In the genomic region with DNA sequence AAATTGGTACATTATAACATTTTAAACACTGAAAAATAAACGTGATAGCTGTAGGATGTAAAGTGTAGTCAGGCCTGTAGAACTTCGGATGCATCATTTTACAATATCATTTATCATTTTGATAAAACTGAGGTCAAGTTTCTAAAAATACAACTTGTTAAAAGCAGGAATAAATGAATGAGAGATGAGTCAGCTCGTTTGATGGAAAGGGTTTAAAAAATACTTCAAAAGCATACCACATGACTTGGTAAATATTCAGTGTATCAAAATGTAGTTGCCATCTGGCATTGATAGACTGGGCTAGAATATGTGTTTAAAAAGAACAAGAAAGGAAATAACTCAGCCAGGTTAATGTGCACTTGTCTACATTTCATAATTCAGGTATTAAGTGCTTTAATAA, we compare ENCODE assay signal across 1 cellular context.
TF ChIP-seq lines count a peak whose summit lies in the region.

No MANE protein-coding gene starts in this region.

TF ChIP-seq in WTC11, 78 proteins besides CTCF, POLR2A, EP300 and RAD21 (continued from another document):
- TF ChIP-seq, protein P1, sequence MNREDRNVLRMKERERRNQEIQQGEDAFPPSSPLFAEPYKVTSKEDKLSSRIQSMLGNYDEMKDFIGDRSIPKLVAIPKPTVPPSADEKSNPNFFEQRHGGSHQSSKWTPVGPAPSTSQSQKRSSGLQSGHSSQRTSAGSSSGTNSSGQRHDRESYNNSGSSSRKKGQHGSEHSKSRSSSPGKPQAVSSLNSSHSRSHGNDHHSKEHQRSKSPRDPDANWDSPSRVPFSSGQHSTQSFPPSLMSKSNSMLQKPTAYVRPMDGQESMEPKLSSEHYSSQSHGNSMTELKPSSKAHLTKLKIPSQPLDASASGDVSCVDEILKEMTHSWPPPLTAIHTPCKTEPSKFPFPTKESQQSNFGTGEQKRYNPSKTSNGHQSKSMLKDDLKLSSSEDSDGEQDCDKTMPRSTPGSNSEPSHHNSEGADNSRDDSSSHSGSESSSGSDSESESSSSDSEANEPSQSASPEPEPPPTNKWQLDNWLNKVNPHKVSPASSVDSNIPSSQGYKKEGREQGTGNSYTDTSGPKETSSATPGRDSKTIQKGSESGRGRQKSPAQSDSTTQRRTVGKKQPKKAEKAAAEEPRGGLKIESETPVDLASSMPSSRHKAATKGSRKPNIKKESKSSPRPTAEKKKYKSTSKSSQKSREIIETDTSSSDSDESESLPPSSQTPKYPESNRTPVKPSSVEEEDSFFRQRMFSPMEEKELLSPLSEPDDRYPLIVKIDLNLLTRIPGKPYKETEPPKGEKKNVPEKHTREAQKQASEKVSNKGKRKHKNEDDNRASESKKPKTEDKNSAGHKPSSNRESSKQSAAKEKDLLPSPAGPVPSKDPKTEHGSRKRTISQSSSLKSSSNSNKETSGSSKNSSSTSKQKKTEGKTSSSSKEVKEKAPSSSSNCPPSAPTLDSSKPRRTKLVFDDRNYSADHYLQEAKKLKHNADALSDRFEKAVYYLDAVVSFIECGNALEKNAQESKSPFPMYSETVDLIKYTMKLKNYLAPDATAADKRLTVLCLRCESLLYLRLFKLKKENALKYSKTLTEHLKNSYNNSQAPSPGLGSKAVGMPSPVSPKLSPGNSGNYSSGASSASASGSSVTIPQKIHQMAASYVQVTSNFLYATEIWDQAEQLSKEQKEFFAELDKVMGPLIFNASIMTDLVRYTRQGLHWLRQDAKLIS (CRISPR knock-in tag; IDR thresholded peaks at IDR 0.05; ENCODE audit: borderline replicate concordance): no peak
- TF ChIP-seq FOXP1 (CRISPR knock-in tag; IDR thresholded peaks at IDR 0.05; ENCODE audit: borderline replicate concordance) (no peak), NFYB (CRISPR knock-in tag; conservative IDR thresholded peaks at IDR 0.05; ENCODE audit: low read depth) (no peak), PRRX2 (CRISPR knock-in tag; IDR thresholded peaks at IDR 0.05) (no peak), MYBL2 (CRISPR knock-in tag; IDR thresholded peaks at IDR 0.05) (no peak), JUN (CRISPR knock-in tag; IDR thresholded peaks at IDR 0.05) (no peak), SMAD4 (CRISPR knock-in tag; IDR thresholded peaks at IDR 0.05) (no peak), EMX1 (CRISPR knock-in tag; IDR thresholded peaks at IDR 0.05) (no peak), TEAD1 (CRISPR knock-in tag; IDR thresholded peaks at IDR 0.05) (no peak)
- TF ChIP-seq, protein P2, sequence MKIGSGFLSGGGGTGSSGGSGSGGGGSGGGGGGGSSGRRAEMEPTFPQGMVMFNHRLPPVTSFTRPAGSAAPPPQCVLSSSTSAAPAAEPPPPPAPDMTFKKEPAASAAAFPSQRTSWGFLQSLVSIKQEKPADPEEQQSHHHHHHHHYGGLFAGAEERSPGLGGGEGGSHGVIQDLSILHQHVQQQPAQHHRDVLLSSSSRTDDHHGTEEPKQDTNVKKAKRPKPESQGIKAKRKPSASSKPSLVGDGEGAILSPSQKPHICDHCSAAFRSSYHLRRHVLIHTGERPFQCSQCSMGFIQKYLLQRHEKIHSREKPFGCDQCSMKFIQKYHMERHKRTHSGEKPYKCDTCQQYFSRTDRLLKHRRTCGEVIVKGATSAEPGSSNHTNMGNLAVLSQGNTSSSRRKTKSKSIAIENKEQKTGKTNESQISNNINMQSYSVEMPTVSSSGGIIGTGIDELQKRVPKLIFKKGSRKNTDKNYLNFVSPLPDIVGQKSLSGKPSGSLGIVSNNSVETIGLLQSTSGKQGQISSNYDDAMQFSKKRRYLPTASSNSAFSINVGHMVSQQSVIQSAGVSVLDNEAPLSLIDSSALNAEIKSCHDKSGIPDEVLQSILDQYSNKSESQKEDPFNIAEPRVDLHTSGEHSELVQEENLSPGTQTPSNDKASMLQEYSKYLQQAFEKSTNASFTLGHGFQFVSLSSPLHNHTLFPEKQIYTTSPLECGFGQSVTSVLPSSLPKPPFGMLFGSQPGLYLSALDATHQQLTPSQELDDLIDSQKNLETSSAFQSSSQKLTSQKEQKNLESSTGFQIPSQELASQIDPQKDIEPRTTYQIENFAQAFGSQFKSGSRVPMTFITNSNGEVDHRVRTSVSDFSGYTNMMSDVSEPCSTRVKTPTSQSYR (CRISPR knock-in tag; IDR thresholded peaks at IDR 0.05): no peak
- TF ChIP-seq, protein P3, sequence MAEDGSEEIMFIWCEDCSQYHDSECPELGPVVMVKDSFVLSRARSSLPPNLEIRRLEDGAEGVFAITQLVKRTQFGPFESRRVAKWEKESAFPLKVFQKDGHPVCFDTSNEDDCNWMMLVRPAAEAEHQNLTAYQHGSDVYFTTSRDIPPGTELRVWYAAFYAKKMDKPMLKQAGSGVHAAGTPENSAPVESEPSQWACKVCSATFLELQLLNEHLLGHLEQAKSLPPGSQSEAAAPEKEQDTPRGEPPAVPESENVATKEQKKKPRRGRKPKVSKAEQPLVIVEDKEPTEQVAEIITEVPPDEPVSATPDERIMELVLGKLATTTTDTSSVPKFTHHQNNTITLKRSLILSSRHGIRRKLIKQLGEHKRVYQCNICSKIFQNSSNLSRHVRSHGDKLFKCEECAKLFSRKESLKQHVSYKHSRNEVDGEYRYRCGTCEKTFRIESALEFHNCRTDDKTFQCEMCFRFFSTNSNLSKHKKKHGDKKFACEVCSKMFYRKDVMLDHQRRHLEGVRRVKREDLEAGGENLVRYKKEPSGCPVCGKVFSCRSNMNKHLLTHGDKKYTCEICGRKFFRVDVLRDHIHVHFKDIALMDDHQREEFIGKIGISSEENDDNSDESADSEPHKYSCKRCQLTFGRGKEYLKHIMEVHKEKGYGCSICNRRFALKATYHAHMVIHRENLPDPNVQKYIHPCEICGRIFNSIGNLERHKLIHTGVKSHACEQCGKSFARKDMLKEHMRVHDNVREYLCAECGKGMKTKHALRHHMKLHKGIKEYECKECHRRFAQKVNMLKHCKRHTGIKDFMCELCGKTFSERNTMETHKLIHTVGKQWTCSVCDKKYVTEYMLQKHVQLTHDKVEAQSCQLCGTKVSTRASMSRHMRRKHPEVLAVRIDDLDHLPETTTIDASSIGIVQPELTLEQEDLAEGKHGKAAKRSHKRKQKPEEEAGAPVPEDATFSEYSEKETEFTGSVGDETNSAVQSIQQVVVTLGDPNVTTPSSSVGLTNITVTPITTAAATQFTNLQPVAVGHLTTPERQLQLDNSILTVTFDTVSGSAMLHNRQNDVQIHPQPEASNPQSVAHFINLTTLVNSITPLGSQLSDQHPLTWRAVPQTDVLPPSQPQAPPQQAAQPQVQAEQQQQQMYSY (CRISPR knock-in tag; IDR thresholded peaks at IDR 0.05): no peak
- TF ChIP-seq, protein P4, sequence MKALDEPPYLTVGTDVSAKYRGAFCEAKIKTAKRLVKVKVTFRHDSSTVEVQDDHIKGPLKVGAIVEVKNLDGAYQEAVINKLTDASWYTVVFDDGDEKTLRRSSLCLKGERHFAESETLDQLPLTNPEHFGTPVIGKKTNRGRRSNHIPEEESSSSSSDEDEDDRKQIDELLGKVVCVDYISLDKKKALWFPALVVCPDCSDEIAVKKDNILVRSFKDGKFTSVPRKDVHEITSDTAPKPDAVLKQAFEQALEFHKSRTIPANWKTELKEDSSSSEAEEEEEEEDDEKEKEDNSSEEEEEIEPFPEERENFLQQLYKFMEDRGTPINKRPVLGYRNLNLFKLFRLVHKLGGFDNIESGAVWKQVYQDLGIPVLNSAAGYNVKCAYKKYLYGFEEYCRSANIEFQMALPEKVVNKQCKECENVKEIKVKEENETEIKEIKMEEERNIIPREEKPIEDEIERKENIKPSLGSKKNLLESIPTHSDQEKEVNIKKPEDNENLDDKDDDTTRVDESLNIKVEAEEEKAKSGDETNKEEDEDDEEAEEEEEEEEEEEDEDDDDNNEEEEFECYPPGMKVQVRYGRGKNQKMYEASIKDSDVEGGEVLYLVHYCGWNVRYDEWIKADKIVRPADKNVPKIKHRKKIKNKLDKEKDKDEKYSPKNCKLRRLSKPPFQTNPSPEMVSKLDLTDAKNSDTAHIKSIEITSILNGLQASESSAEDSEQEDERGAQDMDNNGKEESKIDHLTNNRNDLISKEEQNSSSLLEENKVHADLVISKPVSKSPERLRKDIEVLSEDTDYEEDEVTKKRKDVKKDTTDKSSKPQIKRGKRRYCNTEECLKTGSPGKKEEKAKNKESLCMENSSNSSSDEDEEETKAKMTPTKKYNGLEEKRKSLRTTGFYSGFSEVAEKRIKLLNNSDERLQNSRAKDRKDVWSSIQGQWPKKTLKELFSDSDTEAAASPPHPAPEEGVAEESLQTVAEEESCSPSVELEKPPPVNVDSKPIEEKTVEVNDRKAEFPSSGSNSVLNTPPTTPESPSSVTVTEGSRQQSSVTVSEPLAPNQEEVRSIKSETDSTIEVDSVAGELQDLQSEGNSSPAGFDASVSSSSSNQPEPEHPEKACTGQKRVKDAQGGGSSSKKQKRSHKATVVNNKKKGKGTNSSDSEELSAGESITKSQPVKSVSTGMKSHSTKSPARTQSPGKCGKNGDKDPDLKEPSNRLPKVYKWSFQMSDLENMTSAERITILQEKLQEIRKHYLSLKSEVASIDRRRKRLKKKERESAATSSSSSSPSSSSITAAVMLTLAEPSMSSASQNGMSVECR (CRISPR knock-in tag; IDR thresholded peaks at IDR 0.05; ENCODE audit: borderline replicate concordance): no peak
- TF ChIP-seq, protein P5, sequence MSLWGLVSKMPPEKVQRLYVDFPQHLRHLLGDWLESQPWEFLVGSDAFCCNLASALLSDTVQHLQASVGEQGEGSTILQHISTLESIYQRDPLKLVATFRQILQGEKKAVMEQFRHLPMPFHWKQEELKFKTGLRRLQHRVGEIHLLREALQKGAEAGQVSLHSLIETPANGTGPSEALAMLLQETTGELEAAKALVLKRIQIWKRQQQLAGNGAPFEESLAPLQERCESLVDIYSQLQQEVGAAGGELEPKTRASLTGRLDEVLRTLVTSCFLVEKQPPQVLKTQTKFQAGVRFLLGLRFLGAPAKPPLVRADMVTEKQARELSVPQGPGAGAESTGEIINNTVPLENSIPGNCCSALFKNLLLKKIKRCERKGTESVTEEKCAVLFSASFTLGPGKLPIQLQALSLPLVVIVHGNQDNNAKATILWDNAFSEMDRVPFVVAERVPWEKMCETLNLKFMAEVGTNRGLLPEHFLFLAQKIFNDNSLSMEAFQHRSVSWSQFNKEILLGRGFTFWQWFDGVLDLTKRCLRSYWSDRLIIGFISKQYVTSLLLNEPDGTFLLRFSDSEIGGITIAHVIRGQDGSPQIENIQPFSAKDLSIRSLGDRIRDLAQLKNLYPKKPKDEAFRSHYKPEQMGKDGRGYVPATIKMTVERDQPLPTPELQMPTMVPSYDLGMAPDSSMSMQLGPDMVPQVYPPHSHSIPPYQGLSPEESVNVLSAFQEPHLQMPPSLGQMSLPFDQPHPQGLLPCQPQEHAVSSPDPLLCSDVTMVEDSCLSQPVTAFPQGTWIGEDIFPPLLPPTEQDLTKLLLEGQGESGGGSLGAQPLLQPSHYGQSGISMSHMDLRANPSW (CRISPR knock-in tag; conservative IDR thresholded peaks at IDR 0.05; ENCODE audit: low read depth): no peak
